8 cellular contexts compared by ENCODE assay signal in genomic region chrX:72238183-72238582, GRCh38. TPM values are rescaled to one million over a fixed set of nuclear protein-coding genes. Genes with fewer than 3 reads are reported as not detected.
DNase-seq lines count a peak whose midpoint lies in the region; FAIRE-seq and TF ChIP-seq lines count a peak whose summit lies in the region.

No MANE protein-coding gene starts in this region.

- intact Hi-C loops in endothelial cell of umbilical vein (cut with micrococcal nuclease), result loop anchor here (1.0 to 5.0 kb wide), 3 partner anchors 39 to 186 kb away; partner anchors contain the start of genes PIN4 and RPS4X

- no peaks in the 10 kb centered on the region for H3K27me3 Mint-ChIP-seq in T-helper 2 cell treated with Interferon-gamma antibody and Interleukin-4, amounts not matched to agents 5 μg/mL and 100 μg/mL, for 36 hours (ENCODE audit: low read depth)

- peaks cover 21% of the 10 kb centered on the region for H3K79me2 ChIP-seq in endothelial cell of umbilical vein (ENCODE audit: control insufficient read depth, insufficient read depth, low read length)

- WGBS in tibial nerve, 2 donors, result 4 to 44% methylated on average over 6 of the region's 6 CpGs

- H3K36me3 ChIP-seq in endothelial cell of umbilical vein (ENCODE audit: control insufficient read depth in 2 of 2, extremely low read depth in 1 of 2, insufficient read depth in 2 of 2, low read length in 2 of 2) (no peaks in the 10 kb centered on the region), tibial nerve (no peaks in the 10 kb centered on the region)

- no peak overlapping the region for H3K27ac Mint-ChIP-seq in T-helper 2 cell treated with Interferon-gamma antibody and Interleukin-4, amounts not matched to agents 5 μg/mL and 100 μg/mL, for 36 hours

- TF ChIP-seq CTCF in RWPE1 (conservative IDR thresholded peaks at IDR 0.05; ENCODE audit: low read depth) (no peak), endothelial cell of umbilical vein (IDR thresholded peaks at IDR 0.05; ENCODE audit: extremely low read depth in 1 of 2, insufficient read depth in 1 of 2, low read depth in 1 of 2, low read length in 2 of 2) (no peak), retinal pigment epithelial cell (conservative IDR thresholded peaks at IDR 0.05; ENCODE audit: low read depth, low read length) (no peak), tibial nerve (IDR thresholded peaks at IDR 0.05) (no peak)

- peaks cover 18% of the 10 kb centered on the region for H3K36me3 Mint-ChIP-seq in T-helper 2 cell treated with Interferon-gamma antibody and Interleukin-4, amounts not matched to agents 5 μg/mL and 100 μg/mL, for 36 hours (ENCODE audit: low read depth)

- H2AFZ ChIP-seq in endothelial cell of umbilical vein (ENCODE audit: low read depth, low read length), result peak overlapping the region; percentile 82

- no peak for FAIRE-seq in endothelial cell of umbilical vein (lab: Jason Lieb, UNC)

- no peak for TF ChIP-seq EP300 in tibial nerve (IDR thresholded peaks at IDR 0.05)

- H3K27ac ChIP-seq in RWPE1 (peak overlapping the region; percentile 80), endothelial cell of umbilical vein (ENCODE audit: insufficient read depth, low read depth, low read length) (no peak overlapping the region), tibial nerve (no peak overlapping the region)

- POLR2A ChIA-PET in RWPE1 (lab: Yijun Ruan, JAX; ENCODE audit: low non-redundant PET), result interaction anchor here (0.7 kb wide), 1 partner anchor 39 kb away, joined by 3 read pairs; the partner anchor contains the start of gene RPS4X
- POLR2A ChIA-PET in endothelial cell of umbilical vein (lab: Charles Lee), result interaction anchor here (1.0 to 1.4 kb wide), 2 partner anchors 39 to 57 kb away, joined by 3 read pairs; partner anchors contain the start of genes PIN4 and RPS4X

- peaks cover 15% of the 10 kb centered on the region for H3K4me1 Mint-ChIP-seq in T-helper 2 cell treated with Interferon-gamma antibody and Interleukin-4, amounts not matched to agents 5 μg/mL and 100 μg/mL, for 36 hours (ENCODE audit: low read depth)

- no TSS peak for BruUV-seq in endothelial cell of umbilical vein (replicated peaks; lab: Mats Ljungman, UMichigan)

- dilution Hi-C loops in endothelial cell of umbilical vein (cut with MboI; ENCODE audit: extremely low pct_ligation_motif_present, low sequenced_read_pairs), result no loop called here

- H3K4me1 ChIP-seq in endothelial cell of umbilical vein (ENCODE audit: control insufficient read depth, extremely low read depth, insufficient read depth, low read length) (peaks cover 2% of the 10 kb centered on the region), tibial nerve (peaks cover 0 to 5% (median 0%) of the 10 kb centered on the region in 4 donors)

- H3K4me3 ChIP-seq in endothelial cell of umbilical vein (replicated peaks in 1 of 3; ENCODE audit: insufficient read depth in 1 of 3, low read depth in 1 of 3, low read length in 3 of 3), result peak overlapping the region; percentile 35 to 82 (median 63)
- H3K4me3 ChIP-seq in retinal pigment epithelial cell (ENCODE audit: low read length), result peak overlapping the region; percentile 57
- no peak overlapping the region for H3K4me3 ChIP-seq in tibial nerve

- H3K9me1 ChIP-seq in endothelial cell of umbilical vein (replicated peaks; ENCODE audit: control insufficient read depth, extremely low read depth, insufficient read depth, low read length), result no peaks in the 10 kb centered on the region

- TF ChIP-seq POLR2A in endothelial cell of umbilical vein (IDR thresholded peaks at IDR 0.05; ENCODE audit: low read depth, low read length), result no peak
- TF ChIP-seq POLR2A in tibial nerve (IDR thresholded peaks at IDR 0.05), result no peak

- H3K27me3 ChIP-seq in endothelial cell of umbilical vein (ENCODE audit: control insufficient read depth in 2 of 2, insufficient read depth in 2 of 2, low read length in 2 of 2) (no peaks in the 10 kb centered on the region), tibial nerve (no peaks in the 10 kb centered on the region)

- H4K20me1 ChIP-seq in endothelial cell of umbilical vein (replicated peaks; ENCODE audit: control insufficient read depth, extremely low read depth, insufficient read depth, low read length), result no peaks in the 10 kb centered on the region

- CTCF ChIA-PET in RWPE1 (lab: Yijun Ruan, JAX), result no interaction called here
- CTCF ChIA-PET in endothelial cell of umbilical vein (lab: Charles Lee), result no interaction called here

- no peak for DNase-seq in T-helper 2 cell treated with Interferon-gamma antibody and Interleukin-4, amounts not matched to agents 5 μg/mL and 100 μg/mL, for 36 hours (ENCODE audit: low spot score)
- no peak for DNase-seq in T-helper 2 cell
- peak; percentile 0 for DNase-seq in RWPE1 (ENCODE audit: low spot score)
- DNase-seq in endothelial cell of umbilical vein (ENCODE audit: low read depth, low spot score), result no peak
- DNase-seq in retinal pigment epithelial cell (ENCODE audit: low read depth), result no peak
- DNase-seq in OCI-M1 (lab: John Stamatoyannopoulos, UW), result no peak
- DNase-seq in tibial nerve (ENCODE audit: low spot score in 2 of 2), result no peak
- DNase-seq in HCEC 1CT, result no peak

- H3K4me2 ChIP-seq in endothelial cell of umbilical vein (ENCODE audit: insufficient read depth, low read length), result peak overlapping the region; percentile 80

- H3K9me3 ChIP-seq in endothelial cell of umbilical vein (replicated peaks; ENCODE audit: control insufficient read depth, insufficient read depth, low read length), result no peaks in the 10 kb centered on the region
- H3K9me3 ChIP-seq in tibial nerve, result no peaks in the 10 kb centered on the region

- H3K4me3 Mint-ChIP-seq in T-helper 2 cell treated with Interferon-gamma antibody and Interleukin-4, amounts not matched to agents 5 μg/mL and 100 μg/mL, for 36 hours, result peak overlapping the region; percentile 87

- H3K9me3 Mint-ChIP-seq in T-helper 2 cell treated with Interferon-gamma antibody and Interleukin-4, amounts not matched to agents 5 μg/mL and 100 μg/mL, for 36 hours, result no peaks in the 10 kb centered on the region

- peak overlapping the region; percentile 71 for H3K9ac ChIP-seq in endothelial cell of umbilical vein (replicated peaks; ENCODE audit: extremely low read depth, insufficient read depth, low read length)

TF ChIP-seq in endothelial cell of umbilical vein, 7 proteins besides CTCF, POLR2A, EP300 and RAD21:
- no peak for TF ChIP-seq POLR2AphosphoS5 (IDR thresholded peaks at IDR 0.05; ENCODE audit: insufficient read depth, low read depth, low read length)
- TF ChIP-seq MYC (IDR thresholded peaks at IDR 0.05; ENCODE audit: low read depth, low read length), result no peak
- TF ChIP-seq JUN (IDR thresholded peaks at IDR 0.05; ENCODE audit: borderline replicate concordance, insufficient read depth, insufficient read length, low read depth), result no peak
- no peak for TF ChIP-seq MAX (IDR thresholded peaks at IDR 0.05; ENCODE audit: insufficient read depth, insufficient read length)
- TF ChIP-seq FOS (IDR thresholded peaks at IDR 0.05; ENCODE audit: borderline replicate concordance, insufficient read depth, low read length), result no peak
- TF ChIP-seq GATA2 (IDR thresholded peaks at IDR 0.05; ENCODE audit: insufficient read depth, insufficient read length, low read depth, low read length), result no peak
- no peak for TF ChIP-seq EZH2 (IDR thresholded peaks at IDR 0.05; ENCODE audit: borderline replicate concordance, low read depth, low read length, severe bottlenecking)

RNA-seq across cellular contexts. Expression of gene ERCC6L, which starts 0.6 kb away (rescaled TPM):
- total RNA-seq in endothelial cell of umbilical vein (6.7 and 7.5 TPM in 2 replicates), tibial nerve (under 1 TPM in 2 of 4 donors, not detected in 2; under 0.01 to 0.21 TPM)
- 0.62 and 0.92 TPM in 2 replicates for polyA plus RNA-seq in endothelial cell of umbilical vein
- polyA plus RNA-seq in endothelial cell of umbilical vein (2011; cell fraction: cytosol; rRNA removed), result 1.7 and 2.1 TPM in 2 replicates
- 1.4 and 2.3 TPM in 2 replicates for polyA plus RNA-seq in endothelial cell of umbilical vein (2011; cell fraction: nucleus; rRNA removed)
- polyA plus RNA-seq in endothelial cell of umbilical vein (2012), result 2.2 and 6.6 TPM in 2 replicates
- 1.7 and 2.2 TPM in 2 replicates for polyA minus RNA-seq in endothelial cell of umbilical vein
- polyA minus RNA-seq in endothelial cell of umbilical vein (2011; cell fraction: cytosol; rRNA and poly(A)+ RNA removed), result 3.4 TPM
- polyA minus RNA-seq in endothelial cell of umbilical vein (2011; cell fraction: nucleus; rRNA and poly(A)+ RNA removed), result 1.8 and 1.9 TPM in 2 replicates

RNA-seq across cellular contexts. Expression of gene RPS4X, which starts 38.9 kb away (rescaled TPM):
- total RNA-seq in endothelial cell of umbilical vein, result 676 and 716 TPM in 2 replicates
- 890 and 1,035 TPM in 2 replicates for polyA plus RNA-seq in endothelial cell of umbilical vein
- 1,247 and 1,440 TPM in 2 replicates for polyA plus RNA-seq in endothelial cell of umbilical vein (2011; cell fraction: cytosol; rRNA removed)
- polyA plus RNA-seq in endothelial cell of umbilical vein (2011; cell fraction: nucleus; rRNA removed), result 378 and 499 TPM in 2 replicates
- 1,219 and 1,380 TPM in 2 replicates for polyA plus RNA-seq in endothelial cell of umbilical vein (2012)
- 511 and 618 TPM in 2 replicates for polyA minus RNA-seq in endothelial cell of umbilical vein
- polyA minus RNA-seq in endothelial cell of umbilical vein (2011; cell fraction: cytosol; rRNA and poly(A)+ RNA removed), result 697 TPM
- 77.3 and 107 TPM in 2 replicates for polyA minus RNA-seq in endothelial cell of umbilical vein (2011; cell fraction: nucleus; rRNA and poly(A)+ RNA removed)
- total RNA-seq in tibial nerve, result 100 to 1,000 TPM; 573 to 781 (median 713) TPM

RNA-seq across cellular contexts. Expression of gene PIN4, which starts 56.6 kb away (rescaled TPM):
- total RNA-seq in endothelial cell of umbilical vein (9.9 and 10.4 TPM in 2 replicates), tibial nerve (10 to 100 TPM in 2 of 4 donors, 1 to 10 TPM in 2; 5.7 to 12.5 (median 8.6) TPM)
- polyA plus RNA-seq in endothelial cell of umbilical vein, result 2.1 and 4.5 TPM in 2 replicates
- polyA plus RNA-seq in endothelial cell of umbilical vein (2011; cell fraction: cytosol; rRNA removed), result 12.4 and 15.1 TPM in 2 replicates
- polyA plus RNA-seq in endothelial cell of umbilical vein (2011; cell fraction: nucleus; rRNA removed), result 5.8 and 6.1 TPM in 2 replicates
- polyA plus RNA-seq in endothelial cell of umbilical vein (2012), result 25.2 and 27.0 TPM in 2 replicates
- polyA minus RNA-seq in endothelial cell of umbilical vein, result 1.8 and 2.1 TPM in 2 replicates
- 5.9 TPM for polyA minus RNA-seq in endothelial cell of umbilical vein (2011; cell fraction: cytosol; rRNA and poly(A)+ RNA removed)
- 2.8 TPM in 2 replicates for polyA minus RNA-seq in endothelial cell of umbilical vein (2011; cell fraction: nucleus; rRNA and poly(A)+ RNA removed)

Comparison
In these comparisons a context has a peak if more than half of its experiments do, and no peak if none do; other contexts are left out.
1. H3K4me3 ChIP-seq: peak in endothelial cell of umbilical vein (3 of 3) and retinal pigment epithelial cell (single experiment); none in tibial nerve (0 of 4).